Comparison of ENCODE assay signal across 9 cellular contexts in genomic region chr10:31320179-31320597, GRCh38. TPM values are rescaled to one million over a fixed set of nuclear protein-coding genes. Genes with fewer than 3 reads are reported as not detected.
A peak's percentile ranks its signal among the peaks of the same experiment; 100 is the strongest.
DNase-seq lines count a peak whose midpoint lies in the region; ATAC-seq and TF ChIP-seq lines count a peak whose summit lies in the region.
"Had no signal": no experiment of that assay in that cellular context is flagged by ENCODE, and none has a peak within 500 bp of the region (broad histone marks: within the 10 kb centered on the region; RNA-seq: fewer than 3 reads in every experiment).

No MANE protein-coding gene starts in this region.

- 1 to 3% methylated on average over 8 to 39 of the region's 39 CpGs for WGBS in body of pancreas, 2 donors

- ATAC-seq in HG03097 (IDR thresholded peaks at IDR 0.05; ENCODE audit: low FRiP score, unreplicated experiment), result peak; percentile 31
- ATAC-seq in body of pancreas, result no peak

- H3K4me3 Mint-ChIP-seq in T-helper 2 cell treated with Interferon-gamma antibody and Interleukin-4, amounts not matched to agents 5 μg/mL and 100 μg/mL, for 36 hours, result peak overlapping the region; percentile 84

- H3K27me3 Mint-ChIP-seq in T-helper 2 cell treated with Interferon-gamma antibody and Interleukin-4, amounts not matched to agents 5 μg/mL and 100 μg/mL, for 36 hours (ENCODE audit: low read depth), result no peaks in the 10 kb centered on the region

- peak overlapping the region in 3 of 4 donors; percentile 47 to 63 (median 57) for H3K27ac ChIP-seq in body of pancreas
- H3K27ac ChIP-seq: 22Rv1 had no signal

- peaks cover 33% of the 10 kb centered on the region for H3K4me1 Mint-ChIP-seq in T-helper 2 cell treated with Interferon-gamma antibody and Interleukin-4, amounts not matched to agents 5 μg/mL and 100 μg/mL, for 36 hours (ENCODE audit: low read depth)

- peaks cover 18% of the 10 kb centered on the region for H3K4me1 ChIP-seq in body of pancreas

- no peaks in the 10 kb centered on the region for H3K9me3 ChIP-seq in body of pancreas

- DNase-seq in DMS53 (lab: John Stamatoyannopoulos, UW), result peak; percentile 74
- no peak for DNase-seq in DMS53 treated with DMSO at 0.1 percent for 48 hours (lab: John Stamatoyannopoulos, UW; ENCODE audit: unreplicated experiment)
- DNase-seq in T-helper 2 cell treated with Interferon-gamma antibody and Interleukin-4, amounts not matched to agents 5 μg/mL and 100 μg/mL, for 36 hours (ENCODE audit: low spot score), result no peak
- DNase-seq in body of pancreas, result peak; percentile 13 to 25 (median 20)
- DNase-seq in islet precursor cell, result peak; percentile 54
- peak; percentile 51 for DNase-seq in stimulated activated CD4-positive, alpha-beta T cell treated with anti-CD3 and anti-CD28 coated beads, Interleukin-12 subunit alpha, Interleukin-12 subunit beta, amount 100 ng/mL, for 4 hours
- no peak for DNase-seq in OCI-M1 (lab: John Stamatoyannopoulos, UW)

- peak overlapping the region; percentile 91 for H3K27ac Mint-ChIP-seq in T-helper 2 cell treated with Interferon-gamma antibody and Interleukin-4, amounts not matched to agents 5 μg/mL and 100 μg/mL, for 36 hours

- TF ChIP-seq CTCF in body of pancreas (IDR thresholded peaks at IDR 0.05), result no peak

- H3K27me3 ChIP-seq in body of pancreas, result no peaks in the 10 kb centered on the region

- intact Hi-C loops in body of pancreas (cut with DNase I), result no loop called here

- H3K4me3 ChIP-seq in body of pancreas, result peak overlapping the region; percentile 37 to 46

- H3K36me3 Mint-ChIP-seq in T-helper 2 cell treated with Interferon-gamma antibody and Interleukin-4, amounts not matched to agents 5 μg/mL and 100 μg/mL, for 36 hours (ENCODE audit: low read depth), result peaks cover 5% of the 10 kb centered on the region

- no peak for TF ChIP-seq POLR2A in body of pancreas (IDR thresholded peaks at IDR 0.05)

- no peaks in the 10 kb centered on the region for H3K36me3 ChIP-seq in body of pancreas (replicated peaks in 1 of 2; ENCODE audit: insufficient read depth in 1 of 2, low read depth in 2 of 2)

- H3K9me3 Mint-ChIP-seq in T-helper 2 cell treated with Interferon-gamma antibody and Interleukin-4, amounts not matched to agents 5 μg/mL and 100 μg/mL, for 36 hours, result no peaks in the 10 kb centered on the region

RNA-seq across cellular contexts. Expression of gene ZEB1, which starts 1.2 kb away (rescaled TPM):
- total RNA-seq in body of pancreas, result 10 to 100 TPM in 1 of 2 donors, 1 to 10 TPM in 1; 9.9 to 21.0 TPM

Comparison
In these comparisons a context has a peak if more than half of its experiments do, and no peak if none do; other contexts are left out.
1. DNase-seq: peak in DMS53 (single experiment), body of pancreas (4 of 4), islet precursor cell (single experiment) and stimulated activated CD4-positive, alpha-beta T cell treated with anti-CD3 and anti-CD28 coated beads, Interleukin-12 subunit alpha, Interleukin-12 subunit beta, amount 100 ng/mL, for 4 hours (single experiment); none in DMS53 treated with DMSO at 0.1 percent for 48 hours (single experiment), T-helper 2 cell treated with Interferon-gamma antibody and Interleukin-4, amounts not matched to agents 5 μg/mL and 100 μg/mL, for 36 hours (single experiment) and OCI-M1 (single experiment).